Comparison of ENCODE assay signal across 8 cellular contexts in the genomic region with DNA sequence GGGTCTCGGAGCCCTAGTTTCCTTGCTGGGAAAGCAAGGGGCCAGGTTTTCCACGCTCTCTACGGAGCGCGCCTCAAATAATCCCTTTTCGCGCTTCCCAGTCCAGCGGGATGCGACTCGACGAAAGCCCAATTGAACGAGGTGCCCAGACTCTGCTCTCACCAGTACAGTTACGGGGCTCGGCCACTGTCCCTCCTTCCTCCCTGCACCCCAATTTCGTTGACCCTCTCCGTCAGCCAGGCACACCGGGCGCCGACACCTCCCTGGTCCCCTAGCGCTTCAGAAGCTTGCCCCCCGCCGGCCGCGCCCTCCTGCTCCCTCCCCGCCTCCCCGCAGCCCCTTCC. TPM values are rescaled to one million over a fixed set of nuclear protein-coding genes. Genes with fewer than 3 reads are reported as not detected.
DNase-seq lines count a peak whose midpoint lies in the region; ATAC-seq and TF ChIP-seq lines count a peak whose summit lies in the region.

No MANE protein-coding gene starts in this region.

- H3K79me2 ChIP-seq in Karpas-422 (ENCODE audit: low read length) = no peaks in the 10 kb centered on the region

- in situ Hi-C loops in GM13976 (cut with MboI; ENCODE audit: low sequenced_read_pairs, unreplicated experiment) = no loop called here

- H2AFZ ChIP-seq in Karpas-422 (ENCODE audit: low read length) = peak overlapping the region; percentile 81

- ATAC-seq in HG02610 (IDR thresholded peaks at IDR 0.05; ENCODE audit: unreplicated experiment) = no peak

- H3K4me2 ChIP-seq in Karpas-422 (ENCODE audit: low read depth, low read length, poor library complexity, severe bottlenecking) = peak overlapping the region; percentile 89

- no peaks in the 10 kb centered on the region for H3K36me3 ChIP-seq in ES-I3 (ENCODE audit: insufficient read depth, low read length)
- H3K36me3 ChIP-seq in Karpas-422 (ENCODE audit: insufficient read depth, low read length) = no peaks in the 10 kb centered on the region
- no peaks in the 10 kb centered on the region for H3K36me3 ChIP-seq in muscle layer of duodenum (ENCODE audit: control insufficient read depth in 1 of 2, insufficient read depth in 2 of 2, low read length in 2 of 2)

- H3K4me3 ChIP-seq in Karpas-422 (ENCODE audit: low read length) = peak overlapping the region; percentile 72
- peak overlapping the region; percentile 77 for H3K4me3 ChIP-seq in coronary artery
- H3K4me3 ChIP-seq in muscle layer of duodenum (ENCODE audit: low read depth in 1 of 2, low read length in 2 of 2) = peak overlapping the region; percentile 74 to 92

- H3K27me3 ChIP-seq in Karpas-422 (ENCODE audit: low read length) = no peaks in the 10 kb centered on the region
- no peaks in the 10 kb centered on the region for H3K27me3 ChIP-seq in muscle layer of duodenum (ENCODE audit: low read depth, low read length)

- no peak for DNase-seq in Karpas-422
- DNase-seq in coronary artery (ENCODE audit: low spot score) = no peak
- no peak for DNase-seq in hippocampal formation (lab: John Stamatoyannopoulos, UW)
- no peak for DNase-seq in GM13976 (ENCODE audit: low spot score)
- no peak for DNase-seq in stimulated activated CD4-positive, alpha-beta T cell treated with anti-CD3 and anti-CD28 coated beads, Interleukin-4, amount 100 ng/mL, for 24 hours

- H3K9me2 ChIP-seq in Karpas-422 (replicated peaks; ENCODE audit: insufficient read depth, low read length) = no peaks in the 10 kb centered on the region

- H3K27ac ChIP-seq in Karpas-422 (ENCODE audit: low read length) (no peak overlapping the region), coronary artery (peak overlapping the region; percentile 72 to 74), muscle layer of duodenum (ENCODE audit: low read length) (no peak overlapping the region)

- TF ChIP-seq CTCF in coronary artery (IDR thresholded peaks at IDR 0.05) (no peak), GM13976 (IDR thresholded peaks at IDR 0.05; ENCODE audit: borderline replicate concordance, control extremely low read depth, extremely low read depth, insufficient read depth, missing control alignments) (no peak)

- H4K20me1 ChIP-seq in Karpas-422 (ENCODE audit: insufficient read depth, low read depth, low read length) = no peaks in the 10 kb centered on the region

- peaks cover 29% of the 10 kb centered on the region for H3K4me1 ChIP-seq in ES-I3 (ENCODE audit: insufficient read depth, low read length)
- peaks cover 36% of the 10 kb centered on the region for H3K4me1 ChIP-seq in Karpas-422 (ENCODE audit: low read length)
- H3K4me1 ChIP-seq in muscle layer of duodenum (ENCODE audit: control insufficient read depth in 1 of 2, insufficient read depth in 2 of 2, low read length in 2 of 2) = peaks cover 0 to 40% of the 10 kb centered on the region in 2 donors

- H3K9me3 ChIP-seq in ES-I3 (ENCODE audit: control insufficient read depth, insufficient read depth, low read length) = no peaks in the 10 kb centered on the region
- H3K9me3 ChIP-seq in Karpas-422 (ENCODE audit: low read length) = no peaks in the 10 kb centered on the region
- no peaks in the 10 kb centered on the region for H3K9me3 ChIP-seq in muscle layer of duodenum (ENCODE audit: control insufficient read depth in 1 of 2, low read length in 2 of 2)

- H3K9ac ChIP-seq in ES-I3 (ENCODE audit: low read depth, low read length) (peak overlapping the region; percentile 70; the same call in 1 of the 2 replicates), Karpas-422 (ENCODE audit: low read length) (peak overlapping the region; percentile 64)

RNA-seq across cellular contexts. Expression of a gene that starts 0.4 kb away (rescaled TPM):
- 1.4 and 1.6 TPM in 2 replicates for total RNA-seq in Karpas-422 (2014; rRNA removed; shearing (Covaris generic); ENCODE audit: low replicate concordance)

RNA-seq across cellular contexts. Expression of a gene that starts 10.4 kb away (rescaled TPM):
- 29.3 and 30.7 TPM in 2 replicates for total RNA-seq in Karpas-422 (2014; rRNA removed; shearing (Covaris generic); ENCODE audit: low replicate concordance)

RNA-seq across cellular contexts. Expression of a gene that starts 19.7 kb away (rescaled TPM):
- total RNA-seq in Karpas-422 (2014; rRNA removed; shearing (Covaris generic); ENCODE audit: low replicate concordance) = 2.1 and 6.6 TPM in 2 replicates

RNA-seq across cellular contexts. Expression of a gene that starts 19.9 kb away (rescaled TPM):
- 78.9 and 84.1 TPM in 2 replicates for total RNA-seq in Karpas-422 (2014; rRNA removed; shearing (Covaris generic); ENCODE audit: low replicate concordance)

RNA-seq across cellular contexts. Expression of a gene that starts 29.7 kb away (rescaled TPM):
- 0.52 TPM in 1 of 2 replicates, not detected in the other for total RNA-seq in Karpas-422 (2014; rRNA removed; shearing (Covaris generic); ENCODE audit: low replicate concordance)

Comparison
In these comparisons a context has a peak if more than half of its experiments do, and no peak if none do; other contexts are left out.
1. H3K27ac ChIP-seq: peak in coronary artery (2 of 2); none in Karpas-422 (single experiment) and muscle layer of duodenum (single experiment).
2. Peak in every context shown above with its lines, with median percentiles within 50 percentile points of each other: H3K4me3 ChIP-seq.